Comparison of ENCODE assay signal across 8 cellular contexts in the genomic region with DNA sequence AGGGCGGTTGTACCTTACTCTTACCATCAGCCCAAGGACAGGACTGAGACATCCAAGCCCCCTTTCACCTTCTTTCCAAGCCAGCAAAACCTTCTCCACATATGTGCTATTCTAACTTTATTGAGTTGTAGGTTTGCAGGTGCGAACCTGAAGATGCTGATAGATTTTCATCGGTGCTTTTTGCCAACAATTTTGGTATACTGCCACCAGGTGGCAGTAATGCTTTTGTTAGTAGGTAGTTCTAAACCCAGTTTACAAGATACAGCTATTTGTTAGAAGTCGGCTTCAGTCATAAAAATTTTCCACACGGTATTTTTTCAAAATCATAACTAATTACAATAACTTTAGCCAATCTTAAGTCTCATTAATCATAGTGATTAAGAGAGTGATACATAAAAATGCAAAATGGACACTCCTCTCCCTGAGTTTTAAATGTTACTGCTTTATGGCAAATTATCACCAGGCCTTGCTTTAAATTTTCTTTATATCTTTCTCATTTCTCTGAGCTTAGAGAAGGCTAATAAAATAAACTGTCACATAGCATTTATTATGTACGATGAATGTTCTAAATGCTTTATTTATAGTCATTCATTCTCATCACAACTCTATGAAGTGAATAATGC. TPM values are rescaled to one million over a fixed set of nuclear protein-coding genes. Genes with fewer than 3 reads are reported as not detected.
DNase-seq lines count a peak whose midpoint lies in the region; ATAC-seq, FAIRE-seq and TF ChIP-seq lines count a peak whose summit lies in the region.

No MANE protein-coding gene starts in this region.

- DNase-seq in AG04449 (ENCODE audit: low read depth, low spot score) (peak; percentile 17), NCI-H187 treated with DMSO at 0.1 percent for 48 hours (lab: John Stamatoyannopoulos, UW) (peak; percentile 31), hepatic stellate cell (ENCODE audit: low spot score) (peak; percentile 47), globus pallidus (ENCODE audit: low spot score) (no peak)
- DNase-seq in activated CD4-positive, alpha-beta memory T cell treated with anti-CD3 and anti-CD28 coated beads for 36 hours = peak; percentile 35
- DNase-seq in stimulated activated CD8-positive, alpha-beta memory T cell treated with anti-CD3 and anti-CD28 coated beads, Interleukin-4, amount 100 ng/mL, for 48 hours = peak; percentile 42

- CTCF ChIA-PET in AG04449 (lab: Yijun Ruan, JAX) = interaction anchor here (0.8 to 5.5 kb wide), 50 partner anchors 9 to 448 kb away, joined by 3 to 168 read pairs (median 6); a partner anchor contains a TSS
- CTCF ChIA-PET in activated CD4-positive, alpha-beta memory T cell treated with anti-CD3 and anti-CD28 coated beads for 36 hours (lab: Charles Lee) = interaction anchor here (0.6 to 4.4 kb wide), 36 partner anchors 9 to 1845 kb away, joined by 3 to 107 read pairs (median 5); no protein-coding TSS in a partner anchor

- peak; percentile 95 for FAIRE-seq in G401.6 (lab: Jason Lieb, UNC)

- no peaks in the 10 kb centered on the region for H3K9me3 Mint-ChIP-seq in activated CD4-positive, alpha-beta memory T cell treated with anti-CD3 and anti-CD28 coated beads for 36 hours

- H3K27me3 Mint-ChIP-seq in activated CD4-positive, alpha-beta memory T cell treated with anti-CD3 and anti-CD28 coated beads for 36 hours = peaks cover 35% of the 10 kb centered on the region

- intact Hi-C loops in activated CD4-positive, alpha-beta memory T cell treated with anti-CD3 and anti-CD28 coated beads for 36 hours (cut with micrococcal nuclease) = loop anchor here (1.0 kb wide), 1 partner anchor 34 kb away; no protein-coding TSS in a partner anchor

- H3K4me1 Mint-ChIP-seq in activated CD4-positive, alpha-beta memory T cell treated with anti-CD3 and anti-CD28 coated beads for 36 hours (ENCODE audit: low read depth) = no peaks in the 10 kb centered on the region

- no peak for ATAC-seq in HG02798 (IDR thresholded peaks at IDR 0.05; ENCODE audit: poor library complexity, unreplicated experiment)

- POLR2A ChIA-PET in AG04449 (lab: Yijun Ruan, JAX) = interaction anchor here (0.8 kb wide), 1 partner anchor 82 kb away, joined by 3 read pairs; no protein-coding TSS in a partner anchor
- POLR2A ChIA-PET in activated CD4-positive, alpha-beta memory T cell treated with anti-CD3 and anti-CD28 coated beads for 36 hours (lab: Charles Lee) = no interaction called here

- H3K27ac Mint-ChIP-seq in activated CD4-positive, alpha-beta memory T cell treated with anti-CD3 and anti-CD28 coated beads for 36 hours = no peak overlapping the region

- H3K4me3 ChIP-seq in AG04449 (ENCODE audit: low read depth, low read length) = no peak overlapping the region

- TF ChIP-seq CTCF in AG04449 (IDR thresholded peaks at IDR 0.05; ENCODE audit: insufficient read depth, low read length, missing control alignments) = peak; percentile 23

- no peak overlapping the region for H3K4me3 Mint-ChIP-seq in activated CD4-positive, alpha-beta memory T cell treated with anti-CD3 and anti-CD28 coated beads for 36 hours

- no peaks in the 10 kb centered on the region for H3K36me3 Mint-ChIP-seq in activated CD4-positive, alpha-beta memory T cell treated with anti-CD3 and anti-CD28 coated beads for 36 hours

RNA-seq across cellular contexts. Expression of a gene that starts 0.6 kb away (rescaled TPM):
- total RNA-seq in activated CD4-positive, alpha-beta memory T cell treated with anti-CD3 and anti-CD28 coated beads for 36 hours = not detected

RNA-seq across cellular contexts. Expression of a gene that starts 52.3 kb away (rescaled TPM):
- 1 to 10 TPM; 2.5 to 3.3 TPM for total RNA-seq in activated CD4-positive, alpha-beta memory T cell treated with anti-CD3 and anti-CD28 coated beads for 36 hours
